Comparison of ENCODE assay signal across 3 cellular contexts in the genomic region with DNA sequence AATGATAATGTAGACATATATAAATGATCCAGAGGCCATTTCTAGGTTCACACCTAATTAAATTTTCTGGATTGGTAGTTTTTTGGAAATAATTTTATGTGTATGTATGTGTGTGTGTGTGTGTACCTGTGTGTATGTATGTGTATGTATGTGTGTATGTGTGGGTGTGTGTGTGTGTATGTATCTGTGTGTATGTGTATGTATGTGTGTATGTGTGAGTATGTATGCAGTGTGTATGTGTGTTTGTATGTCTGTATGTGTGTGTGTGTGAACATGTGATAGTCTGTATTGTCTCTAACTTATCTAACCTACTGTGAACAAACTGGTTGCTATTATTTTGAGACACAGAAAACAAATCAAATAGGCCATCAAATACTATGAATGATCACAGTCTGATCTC.
TF ChIP-seq lines count a peak whose summit lies in the region.

No MANE protein-coding gene starts in this region.

TF ChIP-seq in HEK293, 187 proteins besides CTCF, POLR2A, EP300 and RAD21 (continues in another document):
- TF ChIP-seq, protein P1, sequence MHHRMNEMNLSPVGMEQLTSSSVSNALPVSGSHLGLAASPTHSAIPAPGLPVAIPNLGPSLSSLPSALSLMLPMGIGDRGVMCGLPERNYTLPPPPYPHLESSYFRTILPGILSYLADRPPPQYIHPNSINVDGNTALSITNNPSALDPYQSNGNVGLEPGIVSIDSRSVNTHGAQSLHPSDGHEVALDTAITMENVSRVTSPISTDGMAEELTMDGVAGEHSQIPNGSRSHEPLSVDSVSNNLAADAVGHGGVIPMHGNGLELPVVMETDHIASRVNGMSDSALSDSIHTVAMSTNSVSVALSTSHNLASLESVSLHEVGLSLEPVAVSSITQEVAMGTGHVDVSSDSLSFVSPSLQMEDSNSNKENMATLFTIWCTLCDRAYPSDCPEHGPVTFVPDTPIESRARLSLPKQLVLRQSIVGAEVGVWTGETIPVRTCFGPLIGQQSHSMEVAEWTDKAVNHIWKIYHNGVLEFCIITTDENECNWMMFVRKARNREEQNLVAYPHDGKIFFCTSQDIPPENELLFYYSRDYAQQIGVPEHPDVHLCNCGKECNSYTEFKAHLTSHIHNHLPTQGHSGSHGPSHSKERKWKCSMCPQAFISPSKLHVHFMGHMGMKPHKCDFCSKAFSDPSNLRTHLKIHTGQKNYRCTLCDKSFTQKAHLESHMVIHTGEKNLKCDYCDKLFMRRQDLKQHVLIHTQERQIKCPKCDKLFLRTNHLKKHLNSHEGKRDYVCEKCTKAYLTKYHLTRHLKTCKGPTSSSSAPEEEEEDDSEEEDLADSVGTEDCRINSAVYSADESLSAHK (tag by site-specific recombination; IDR thresholded peaks at IDR 0.05) = no peak
- TF ChIP-seq OSR2 (tag by site-specific recombination; IDR thresholded peaks at IDR 0.05) = no peak
- TF ChIP-seq, protein P2, sequence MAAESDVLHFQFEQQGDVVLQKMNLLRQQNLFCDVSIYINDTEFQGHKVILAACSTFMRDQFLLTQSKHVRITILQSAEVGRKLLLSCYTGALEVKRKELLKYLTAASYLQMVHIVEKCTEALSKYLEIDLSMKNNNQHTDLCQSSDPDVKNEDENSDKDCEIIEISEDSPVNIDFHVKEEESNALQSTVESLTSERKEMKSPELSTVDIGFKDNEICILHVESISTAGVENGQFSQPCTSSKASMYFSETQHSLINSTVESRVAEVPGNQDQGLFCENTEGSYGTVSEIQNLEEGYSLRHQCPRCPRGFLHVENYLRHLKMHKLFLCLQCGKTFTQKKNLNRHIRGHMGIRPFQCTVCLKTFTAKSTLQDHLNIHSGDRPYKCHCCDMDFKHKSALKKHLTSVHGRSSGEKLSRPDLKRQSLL (tag by site-specific recombination; IDR thresholded peaks at IDR 0.05) = no peak
- TF ChIP-seq, protein P3, sequence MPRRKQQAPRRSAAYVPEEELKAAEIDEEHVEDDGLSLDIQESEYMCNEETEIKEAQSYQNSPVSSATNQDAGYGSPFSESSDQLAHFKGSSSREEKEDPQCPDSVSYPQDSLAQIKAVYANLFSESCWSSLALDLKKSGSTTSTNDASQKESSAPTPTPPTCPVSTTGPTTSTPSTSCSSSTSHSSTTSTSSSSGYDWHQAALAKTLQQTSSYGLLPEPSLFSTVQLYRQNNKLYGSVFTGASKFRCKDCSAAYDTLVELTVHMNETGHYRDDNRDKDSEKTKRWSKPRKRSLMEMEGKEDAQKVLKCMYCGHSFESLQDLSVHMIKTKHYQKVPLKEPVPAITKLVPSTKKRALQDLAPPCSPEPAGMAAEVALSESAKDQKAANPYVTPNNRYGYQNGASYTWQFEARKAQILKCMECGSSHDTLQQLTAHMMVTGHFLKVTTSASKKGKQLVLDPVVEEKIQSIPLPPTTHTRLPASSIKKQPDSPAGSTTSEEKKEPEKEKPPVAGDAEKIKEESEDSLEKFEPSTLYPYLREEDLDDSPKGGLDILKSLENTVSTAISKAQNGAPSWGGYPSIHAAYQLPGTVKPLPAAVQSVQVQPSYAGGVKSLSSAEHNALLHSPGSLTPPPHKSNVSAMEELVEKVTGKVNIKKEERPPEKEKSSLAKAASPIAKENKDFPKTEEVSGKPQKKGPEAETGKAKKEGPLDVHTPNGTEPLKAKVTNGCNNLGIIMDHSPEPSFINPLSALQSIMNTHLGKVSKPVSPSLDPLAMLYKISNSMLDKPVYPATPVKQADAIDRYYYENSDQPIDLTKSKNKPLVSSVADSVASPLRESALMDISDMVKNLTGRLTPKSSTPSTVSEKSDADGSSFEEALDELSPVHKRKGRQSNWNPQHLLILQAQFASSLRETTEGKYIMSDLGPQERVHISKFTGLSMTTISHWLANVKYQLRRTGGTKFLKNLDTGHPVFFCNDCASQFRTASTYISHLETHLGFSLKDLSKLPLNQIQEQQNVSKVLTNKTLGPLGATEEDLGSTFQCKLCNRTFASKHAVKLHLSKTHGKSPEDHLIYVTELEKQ (tag by site-specific recombination; IDR thresholded peaks at IDR 0.05; ENCODE audit: borderline replicate concordance) = no peak
- TF ChIP-seq, protein P4, sequence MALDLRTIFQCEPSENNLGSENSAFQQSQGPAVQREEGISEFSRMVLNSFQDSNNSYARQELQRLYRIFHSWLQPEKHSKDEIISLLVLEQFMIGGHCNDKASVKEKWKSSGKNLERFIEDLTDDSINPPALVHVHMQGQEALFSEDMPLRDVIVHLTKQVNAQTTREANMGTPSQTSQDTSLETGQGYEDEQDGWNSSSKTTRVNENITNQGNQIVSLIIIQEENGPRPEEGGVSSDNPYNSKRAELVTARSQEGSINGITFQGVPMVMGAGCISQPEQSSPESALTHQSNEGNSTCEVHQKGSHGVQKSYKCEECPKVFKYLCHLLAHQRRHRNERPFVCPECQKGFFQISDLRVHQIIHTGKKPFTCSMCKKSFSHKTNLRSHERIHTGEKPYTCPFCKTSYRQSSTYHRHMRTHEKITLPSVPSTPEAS (tag by site-specific recombination; IDR thresholded peaks at IDR 0.05) = 0 out of 2 replicates have a peak, but pooled peaks have one; percentile 16

TF ChIP-seq in H1, 55 proteins besides CTCF, POLR2A, EP300 and RAD21 (continued from another document):
- TF ChIP-seq, protein P5, sequence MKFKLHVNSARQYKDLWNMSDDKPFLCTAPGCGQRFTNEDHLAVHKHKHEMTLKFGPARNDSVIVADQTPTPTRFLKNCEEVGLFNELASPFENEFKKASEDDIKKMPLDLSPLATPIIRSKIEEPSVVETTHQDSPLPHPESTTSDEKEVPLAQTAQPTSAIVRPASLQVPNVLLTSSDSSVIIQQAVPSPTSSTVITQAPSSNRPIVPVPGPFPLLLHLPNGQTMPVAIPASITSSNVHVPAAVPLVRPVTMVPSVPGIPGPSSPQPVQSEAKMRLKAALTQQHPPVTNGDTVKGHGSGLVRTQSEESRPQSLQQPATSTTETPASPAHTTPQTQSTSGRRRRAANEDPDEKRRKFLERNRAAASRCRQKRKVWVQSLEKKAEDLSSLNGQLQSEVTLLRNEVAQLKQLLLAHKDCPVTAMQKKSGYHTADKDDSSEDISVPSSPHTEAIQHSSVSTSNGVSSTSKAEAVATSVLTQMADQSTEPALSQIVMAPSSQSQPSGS (IDR thresholded peaks at IDR 0.05; ENCODE audit: low read length) = no peak
- TF ChIP-seq ZNF274 (IDR thresholded peaks at IDR 0.05; ENCODE audit: borderline replicate concordance, extremely low read depth, low read length) (no peak), RBBP5 (IDR thresholded peaks at IDR 0.05; ENCODE audit: borderline replicate concordance, low read depth, low read length) (no peak), RFX5 (IDR thresholded peaks at IDR 0.05; ENCODE audit: borderline replicate concordance, low read depth, low read length) (no peak), CTBP2 (IDR thresholded peaks at IDR 0.05; ENCODE audit: borderline replicate concordance, insufficient read depth, insufficient read length, low read length) (no peak), SAP30 (IDR thresholded peaks at IDR 0.05; ENCODE audit: insufficient read depth, insufficient replicate concordance, low read length) (no peak), CHD1 (IDR thresholded peaks at IDR 0.05; ENCODE audit: low read depth, low read length) (no peak), CEBPB (IDR thresholded peaks at IDR 0.05; ENCODE audit: low read depth, low read length) (no peak), NRF1 (IDR thresholded peaks at IDR 0.05; ENCODE audit: low read depth, low read length) (no peak), TAF7 (optimal IDR thresholded peaks at IDR 0.05; ENCODE audit: borderline replicate concordance, low read depth, low read length) (no peak), JUND (IDR thresholded peaks at IDR 0.05; ENCODE audit: low read length) (no peak), RNF2 (IDR thresholded peaks at IDR 0.05; ENCODE audit: borderline replicate concordance, low read depth, low read length, missing control alignments, poor library complexity, severe bottlenecking) (no peak)
- TF ChIP-seq, protein P6, sequence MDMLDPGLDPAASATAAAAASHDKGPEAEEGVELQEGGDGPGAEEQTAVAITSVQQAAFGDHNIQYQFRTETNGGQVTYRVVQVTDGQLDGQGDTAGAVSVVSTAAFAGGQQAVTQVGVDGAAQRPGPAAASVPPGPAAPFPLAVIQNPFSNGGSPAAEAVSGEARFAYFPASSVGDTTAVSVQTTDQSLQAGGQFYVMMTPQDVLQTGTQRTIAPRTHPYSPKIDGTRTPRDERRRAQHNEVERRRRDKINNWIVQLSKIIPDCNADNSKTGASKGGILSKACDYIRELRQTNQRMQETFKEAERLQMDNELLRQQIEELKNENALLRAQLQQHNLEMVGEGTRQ (IDR thresholded peaks at IDR 0.05; ENCODE audit: low read length) = no peak

TF ChIP-seq in WTC11, 78 proteins besides CTCF, POLR2A, EP300 and RAD21 (continued from another document):
- TF ChIP-seq, protein P7, sequence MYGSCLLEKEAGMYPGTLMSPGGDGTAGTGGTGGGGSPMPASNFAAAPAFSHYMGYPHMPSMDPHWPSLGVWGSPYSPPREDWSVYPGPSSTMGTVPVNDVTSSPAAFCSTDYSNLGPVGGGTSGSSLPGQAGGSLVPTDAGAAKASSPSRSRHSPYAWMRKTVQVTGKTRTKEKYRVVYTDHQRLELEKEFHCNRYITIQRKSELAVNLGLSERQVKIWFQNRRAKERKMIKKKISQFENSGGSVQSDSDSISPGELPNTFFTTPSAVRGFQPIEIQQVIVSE (CRISPR knock-in tag; IDR thresholded peaks at IDR 0.05; ENCODE audit: borderline replicate concordance) = no peak
- TF ChIP-seq, protein P8, sequence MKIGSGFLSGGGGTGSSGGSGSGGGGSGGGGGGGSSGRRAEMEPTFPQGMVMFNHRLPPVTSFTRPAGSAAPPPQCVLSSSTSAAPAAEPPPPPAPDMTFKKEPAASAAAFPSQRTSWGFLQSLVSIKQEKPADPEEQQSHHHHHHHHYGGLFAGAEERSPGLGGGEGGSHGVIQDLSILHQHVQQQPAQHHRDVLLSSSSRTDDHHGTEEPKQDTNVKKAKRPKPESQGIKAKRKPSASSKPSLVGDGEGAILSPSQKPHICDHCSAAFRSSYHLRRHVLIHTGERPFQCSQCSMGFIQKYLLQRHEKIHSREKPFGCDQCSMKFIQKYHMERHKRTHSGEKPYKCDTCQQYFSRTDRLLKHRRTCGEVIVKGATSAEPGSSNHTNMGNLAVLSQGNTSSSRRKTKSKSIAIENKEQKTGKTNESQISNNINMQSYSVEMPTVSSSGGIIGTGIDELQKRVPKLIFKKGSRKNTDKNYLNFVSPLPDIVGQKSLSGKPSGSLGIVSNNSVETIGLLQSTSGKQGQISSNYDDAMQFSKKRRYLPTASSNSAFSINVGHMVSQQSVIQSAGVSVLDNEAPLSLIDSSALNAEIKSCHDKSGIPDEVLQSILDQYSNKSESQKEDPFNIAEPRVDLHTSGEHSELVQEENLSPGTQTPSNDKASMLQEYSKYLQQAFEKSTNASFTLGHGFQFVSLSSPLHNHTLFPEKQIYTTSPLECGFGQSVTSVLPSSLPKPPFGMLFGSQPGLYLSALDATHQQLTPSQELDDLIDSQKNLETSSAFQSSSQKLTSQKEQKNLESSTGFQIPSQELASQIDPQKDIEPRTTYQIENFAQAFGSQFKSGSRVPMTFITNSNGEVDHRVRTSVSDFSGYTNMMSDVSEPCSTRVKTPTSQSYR (CRISPR knock-in tag; IDR thresholded peaks at IDR 0.05) = no peak
- TF ChIP-seq, protein P9, sequence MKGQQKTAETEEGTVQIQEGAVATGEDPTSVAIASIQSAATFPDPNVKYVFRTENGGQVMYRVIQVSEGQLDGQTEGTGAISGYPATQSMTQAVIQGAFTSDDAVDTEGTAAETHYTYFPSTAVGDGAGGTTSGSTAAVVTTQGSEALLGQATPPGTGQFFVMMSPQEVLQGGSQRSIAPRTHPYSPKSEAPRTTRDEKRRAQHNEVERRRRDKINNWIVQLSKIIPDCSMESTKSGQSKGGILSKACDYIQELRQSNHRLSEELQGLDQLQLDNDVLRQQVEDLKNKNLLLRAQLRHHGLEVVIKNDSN (CRISPR knock-in tag; IDR thresholded peaks at IDR 0.05) = no peak
- TF ChIP-seq ZNF416 (CRISPR knock-in tag; IDR thresholded peaks at IDR 0.05) = no peak
- no peak for TF ChIP-seq ZNF317 (CRISPR knock-in tag; IDR thresholded peaks at IDR 0.05; ENCODE audit: borderline replicate concordance, low read depth)
- no peak for TF ChIP-seq TCF7 (CRISPR knock-in tag; IDR thresholded peaks at IDR 0.05; ENCODE audit: low read depth)
- TF ChIP-seq ESRRA (CRISPR knock-in tag; IDR thresholded peaks at IDR 0.05; ENCODE audit: borderline replicate concordance) = no peak
- TF ChIP-seq, protein P10, sequence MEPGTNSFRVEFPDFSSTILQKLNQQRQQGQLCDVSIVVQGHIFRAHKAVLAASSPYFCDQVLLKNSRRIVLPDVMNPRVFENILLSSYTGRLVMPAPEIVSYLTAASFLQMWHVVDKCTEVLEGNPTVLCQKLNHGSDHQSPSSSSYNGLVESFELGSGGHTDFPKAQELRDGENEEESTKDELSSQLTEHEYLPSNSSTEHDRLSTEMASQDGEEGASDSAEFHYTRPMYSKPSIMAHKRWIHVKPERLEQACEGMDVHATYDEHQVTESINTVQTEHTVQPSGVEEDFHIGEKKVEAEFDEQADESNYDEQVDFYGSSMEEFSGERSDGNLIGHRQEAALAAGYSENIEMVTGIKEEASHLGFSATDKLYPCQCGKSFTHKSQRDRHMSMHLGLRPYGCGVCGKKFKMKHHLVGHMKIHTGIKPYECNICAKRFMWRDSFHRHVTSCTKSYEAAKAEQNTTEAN (CRISPR knock-in tag; IDR thresholded peaks at IDR 0.05) = no peak
